In genomic region chr5:285991-286557, GRCh38 we compare ENCODE assay signal across 2 cellular contexts.
TF ChIP-seq lines count a peak whose summit lies in the region.

No MANE protein-coding gene starts in this region.

TF ChIP-seq in GM23338, 12 proteins besides CTCF, POLR2A, EP300 and RAD21:
- TF ChIP-seq ETS1 (IDR thresholded peaks at IDR 0.05) (no peak), POLR2AphosphoS5 (IDR thresholded peaks at IDR 0.05; ENCODE audit: low read depth) (no peak), ZNF114 (CRISPR knock-in tag; IDR thresholded peaks at IDR 0.05) (no peak), CREB1 (CRISPR knock-in tag; IDR thresholded peaks at IDR 0.05; ENCODE audit: low read depth) (no peak), JUNB (IDR thresholded peaks at IDR 0.05; ENCODE audit: unreplicated experiment) (no peak), NANOG (IDR thresholded peaks at IDR 0.05; ENCODE audit: borderline replicate concordance) (no peak), STAT1 (IDR thresholded peaks at IDR 0.05; ENCODE audit: unreplicated experiment) (no peak), ZNF331 (CRISPR knock-in tag; IDR thresholded peaks at IDR 0.05; ENCODE audit: low read depth) (no peak), EZH2phosphoT487 (IDR thresholded peaks at IDR 0.05; ENCODE audit: unreplicated experiment) (no peak), ZNF462 (CRISPR knock-in tag; IDR thresholded peaks at IDR 0.05) (no peak), EZH2 (IDR thresholded peaks at IDR 0.05; ENCODE audit: low read depth, unreplicated experiment) (no peak), REST (IDR thresholded peaks at IDR 0.05; ENCODE audit: unreplicated experiment) (no peak)

TF ChIP-seq in K562, 482 proteins besides CTCF, POLR2A, EP300 and RAD21:
- no peak for TF ChIP-seq ZNF3 (CRISPR knock-in tag; IDR thresholded peaks at IDR 0.05)
- TF ChIP-seq RBFOX2 (IDR thresholded peaks at IDR 0.05; ENCODE audit: low read depth, low read length) = 0 out of 2 replicates have a peak, but pooled peaks have one; percentile 17
TF ChIP-seq in K562: peak in this region for 1.
